ENCODE assay signal across 20 cellular contexts in genomic region chr4:141134586-141134985, GRCh38. TPM values are rescaled to one million over a fixed set of nuclear protein-coding genes. Genes with fewer than 3 reads are reported as not detected.
DNase-seq lines count a peak whose midpoint lies in the region; ATAC-seq and TF ChIP-seq lines count a peak whose summit lies in the region.
"Had no signal": no experiment of that assay in that cellular context is flagged by ENCODE, and none has a peak within 500 bp of the region (broad histone marks: within the 10 kb centered on the region; RNA-seq: fewer than 3 reads in every experiment).

No MANE protein-coding gene starts in this region.

- CTCF ChIA-PET in CD4-positive, alpha-beta T cell (lab: Charles Lee): no interaction called here

- peaks cover 13% of the 10 kb centered on the region for H3K4me1 Mint-ChIP-seq in CD4-positive, alpha-beta T cell (ENCODE audit: low read depth)

- no peak overlapping the region for H3K27ac Mint-ChIP-seq in CD4-positive, alpha-beta T cell
- H3K27ac Mint-ChIP-seq: activated CD4-positive, alpha-beta memory T cell treated with anti-CD3 and anti-CD28 coated beads, Interleukin-2, amount 10 ng/mL, durations not matched to agents 7 days and 5 days; activated naive CD8-positive, alpha-beta T cell treated with anti-CD3 and anti-CD28 coated beads for 36 hours; activated T-helper 2 cell treated with anti-CD3 and anti-CD28 coated beads, Interferon-gamma antibody, Interleukin-2, Interleukin-4, amounts not matched to agents 10 μg/mL and 5 μg/mL and 100 μg/mL, durations not matched to agents 14 hours and 24 hours and 36 hours; T-cell had no signal

- no peak overlapping the region for H3K4me3 ChIP-seq in epithelial cell of esophagus (ENCODE audit: low read length)
- no peak overlapping the region for H3K4me3 ChIP-seq in osteoblast (ENCODE audit: insufficient read depth, low read length)
- H3K4me3 ChIP-seq: HAP-1 had no signal

- POLR2A ChIA-PET in CD4-positive, alpha-beta T cell (lab: Charles Lee): no interaction called here

- peak overlapping the region; percentile 23 for H3K4me3 Mint-ChIP-seq in CD4-positive, alpha-beta T cell
- H3K4me3 Mint-ChIP-seq: activated CD4-positive, alpha-beta memory T cell treated with anti-CD3 and anti-CD28 coated beads, Interleukin-2, amount 10 ng/mL, durations not matched to agents 7 days and 5 days; activated naive CD8-positive, alpha-beta T cell treated with anti-CD3 and anti-CD28 coated beads for 36 hours had no signal

- no peaks in the 10 kb centered on the region for H3K36me3 Mint-ChIP-seq in CD4-positive, alpha-beta T cell (ENCODE audit: low read depth)
- H3K36me3 Mint-ChIP-seq: activated naive CD8-positive, alpha-beta T cell treated with anti-CD3 and anti-CD28 coated beads for 36 hours; T-cell had no signal

- H4K20me1 ChIP-seq in osteoblast (ENCODE audit: insufficient read depth, low read length): peaks cover 17% of the 10 kb centered on the region

- intact Hi-C loops in CD4-positive, alpha-beta T cell (cut with DNase I, micrococcal nuclease): no loop called here

- no peak for TF ChIP-seq CTCF in CD4-positive, alpha-beta T cell (IDR thresholded peaks at IDR 0.05)
- peak; percentile 3 for TF ChIP-seq CTCF in epithelial cell of esophagus (IDR thresholded peaks at IDR 0.05; ENCODE audit: insufficient read depth, low read depth, low read length, missing control alignments)
- TF ChIP-seq CTCF in osteoblast (IDR thresholded peaks at IDR 0.05; ENCODE audit: extremely low read depth, low read depth, low read length): no peak

- H3K27me3 Mint-ChIP-seq in CD4-positive, alpha-beta T cell: peaks cover 70% of the 10 kb centered on the region

- peaks cover 29% of the 10 kb centered on the region for H3K79me2 ChIP-seq in osteoblast (ENCODE audit: insufficient read depth, low read length)

- no peak overlapping the region for H2AFZ ChIP-seq in osteoblast (ENCODE audit: low read length)

- no peak overlapping the region for H3K27ac ChIP-seq in CD4-positive, alpha-beta T cell (ENCODE audit: low read depth, low read length)
- no peak overlapping the region for H3K27ac ChIP-seq in osteoblast (ENCODE audit: low read depth, low read length)
- H3K27ac ChIP-seq: HL-60 had no signal

- H3K36me3 ChIP-seq in osteoblast (ENCODE audit: insufficient read depth, low read length): no peaks in the 10 kb centered on the region
- H3K36me3 ChIP-seq: HAP-1 had no signal

- DNase-seq in NCI-H526 (lab: John Stamatoyannopoulos, UW): peak; percentile 59 to 71
- DNase-seq in NCI-H526 treated with DMSO at 0.1 percent for 48 hours (lab: John Stamatoyannopoulos, UW): no peak
- DNase-seq in CD4-positive, alpha-beta T cell: no peak
- DNase-seq in epithelial cell of esophagus (ENCODE audit: low read depth): no peak
- DNase-seq in osteoblast (ENCODE audit: insufficient read length, low spot score, missing footprints): peak; percentile 31
- no peak for DNase-seq in NK-92 (lab: John Stamatoyannopoulos, UW; ENCODE audit: unreplicated experiment)
- DNase-seq: activated CD4-positive, alpha-beta memory T cell treated with anti-CD3 and anti-CD28 coated beads, Interleukin-2, amount 10 ng/mL, durations not matched to agents 7 days and 5 days; activated CD4-positive, CD25-positive, alpha-beta regulatory T cell treated with anti-CD3 and anti-CD28 coated beads, Interleukin-2, amount 50 U/mL, for 72 hours; activated naive CD8-positive, alpha-beta T cell treated with anti-CD3 and anti-CD28 coated beads for 36 hours; cerebellar nuclear complex; glutamatergic neuron; Karpas-422; NCI-H187; NCI-H226; T-cell had no signal

- no peak overlapping the region for H3K4me2 ChIP-seq in osteoblast (ENCODE audit: insufficient read depth, low read length)

- H3K9me3 Mint-ChIP-seq in CD4-positive, alpha-beta T cell: no peaks in the 10 kb centered on the region
- H3K9me3 Mint-ChIP-seq: activated CD4-positive, alpha-beta memory T cell treated with anti-CD3 and anti-CD28 coated beads, Interleukin-2, amount 10 ng/mL, durations not matched to agents 7 days and 5 days; activated naive CD8-positive, alpha-beta T cell treated with anti-CD3 and anti-CD28 coated beads for 36 hours; activated T-helper 2 cell treated with anti-CD3 and anti-CD28 coated beads, Interferon-gamma antibody, Interleukin-2, Interleukin-4, amounts not matched to agents 10 μg/mL and 5 μg/mL and 100 μg/mL, durations not matched to agents 14 hours and 24 hours and 36 hours; T-cell had no signal

- H3K27me3 ChIP-seq in CD4-positive, alpha-beta T cell (ENCODE audit: control insufficient read depth, insufficient read depth, low read length): peaks cover 71% of the 10 kb centered on the region
- peaks cover 29% of the 10 kb centered on the region for H3K27me3 ChIP-seq in osteoblast (ENCODE audit: insufficient read depth, low read length)

- H3K4me1 ChIP-seq in osteoblast (ENCODE audit: insufficient read depth, low read length): peaks cover 20% of the 10 kb centered on the region

- ATAC-seq in CD4-positive, alpha-beta T cell (ENCODE audit: poor library complexity): no peak
- ATAC-seq in HG02885 (IDR thresholded peaks at IDR 0.05; ENCODE audit: poor library complexity, unreplicated experiment) (no peak), GM18870 (IDR thresholded peaks at IDR 0.05; ENCODE audit: unreplicated experiment) (no peak)
- ATAC-seq: T-cell had no signal

- no peaks in the 10 kb centered on the region for H3K9me3 ChIP-seq in CD4-positive, alpha-beta T cell (ENCODE audit: control insufficient read depth, low read length)
- H3K9me3 ChIP-seq in osteoblast (ENCODE audit: low read depth, low read length): no peaks in the 10 kb centered on the region
- H3K9me3 ChIP-seq: HAP-1 had no signal

RNA-seq across cellular contexts. Expression of gene RNF150, which starts 1.3 kb away (rescaled TPM):
- not detected for total RNA-seq in CD4-positive, alpha-beta T cell
- 13.4 and 13.8 TPM in 2 replicates for total RNA-seq in osteoblast
- total RNA-seq: activated CD4-positive, alpha-beta memory T cell treated with anti-CD3 and anti-CD28 coated beads, Interleukin-2, amount 10 ng/mL, durations not matched to agents 7 days and 5 days had no signal

Comparison
In these comparisons a context has a peak if more than half of its experiments do, and no peak if none do; other contexts are left out.
1. DNase-seq: peak in NCI-H526 (2 of 2) and osteoblast (single experiment); none in NCI-H526 treated with DMSO at 0.1 percent for 48 hours (single experiment), CD4-positive, alpha-beta T cell (0 of 10), epithelial cell of esophagus (single experiment) and NK-92 (single experiment).
2. RNA of gene RNF150, which starts 1.3 kb away (total RNA-seq): 13.4 to 13.8 TPM in osteoblast; not detected in CD4-positive, alpha-beta T cell; every median in the first group is over 10 times any median in the second.